Comparison of ENCODE assay signal across 1 cellular context in the genomic region with DNA sequence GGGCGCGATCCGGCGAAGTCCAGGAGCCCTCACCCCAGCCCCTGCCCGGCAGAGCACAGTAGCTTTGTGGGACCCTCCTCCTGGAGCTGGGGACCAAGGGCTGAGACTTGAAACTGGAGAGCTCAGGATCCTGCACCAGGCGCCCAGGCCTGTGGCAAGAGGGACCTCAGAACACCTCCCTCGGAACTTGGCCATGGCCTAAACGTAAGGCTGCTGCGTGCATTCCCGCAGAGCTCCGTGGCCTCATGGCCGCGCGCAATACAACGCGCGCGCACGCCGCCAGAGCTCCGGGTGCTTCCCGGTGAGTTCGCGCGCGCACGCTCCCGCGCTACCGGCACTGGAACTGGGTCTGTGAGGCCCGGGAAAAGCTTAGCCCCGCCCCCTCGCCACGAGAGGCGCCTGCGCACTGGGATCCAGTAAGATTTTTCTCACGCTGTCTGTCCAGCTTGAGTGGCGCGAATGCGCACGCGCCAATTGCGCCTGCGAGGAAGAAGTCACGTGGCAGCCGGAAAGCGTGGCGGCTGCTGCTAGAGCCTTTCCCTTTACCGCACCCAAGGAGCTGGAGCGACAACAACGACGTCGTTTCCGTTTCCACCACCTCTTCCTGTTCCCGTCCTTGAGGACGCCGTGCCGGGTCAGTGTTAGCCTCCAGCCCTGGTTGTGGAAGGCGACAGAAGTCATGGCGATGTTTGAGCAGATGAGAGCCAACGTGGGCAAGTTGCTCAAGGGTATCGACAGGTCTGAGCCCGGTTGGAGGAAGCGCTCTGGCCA.
TF ChIP-seq lines count a peak whose summit lies in the region.

A gene with protein sequence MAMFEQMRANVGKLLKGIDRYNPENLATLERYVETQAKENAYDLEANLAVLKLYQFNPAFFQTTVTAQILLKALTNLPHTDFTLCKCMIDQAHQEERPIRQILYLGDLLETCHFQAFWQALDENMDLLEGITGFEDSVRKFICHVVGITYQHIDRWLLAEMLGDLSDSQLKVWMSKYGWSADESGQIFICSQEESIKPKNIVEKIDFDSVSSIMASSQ (plus strand): TSS at position 599 of the 771 bp plus-strand sequence. CDS start 81 bp downstream, at position 680.

TF ChIP-seq in HepG2, 621 proteins besides CTCF, POLR2A, EP300 and RAD21 (continued from another document and continues in another):
- TF ChIP-seq, protein P1, sequence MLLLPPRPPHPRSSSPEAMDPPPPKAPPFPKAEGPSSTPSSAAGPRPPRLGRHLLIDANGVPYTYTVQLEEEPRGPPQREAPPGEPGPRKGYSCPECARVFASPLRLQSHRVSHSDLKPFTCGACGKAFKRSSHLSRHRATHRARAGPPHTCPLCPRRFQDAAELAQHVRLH (CRISPR knock-in tag; IDR thresholded peaks at IDR 0.05; ENCODE audit: borderline replicate concordance, low read depth), result 0 out of 2 replicates have a peak, but pooled peaks have one; percentile 21
- TF ChIP-seq TBX2 (CRISPR knock-in tag; IDR thresholded peaks at IDR 0.05; ENCODE audit: borderline replicate concordance) (peak; percentile 76), ZFP62 (CRISPR knock-in tag; IDR thresholded peaks at IDR 0.05) (no peak), ZNF572 (CRISPR knock-in tag; IDR thresholded peaks at IDR 0.05) (peak; percentile 86; the same call in 1 of the 2 replicates), ATAD3A (CRISPR knock-in tag; IDR thresholded peaks at IDR 0.05) (no peak), ARNTL (CRISPR knock-in tag; IDR thresholded peaks at IDR 0.05) (peak; percentile 81), MYC (CRISPR knock-in tag; IDR thresholded peaks at IDR 0.05; ENCODE audit: borderline replicate concordance) (peak; percentile 80; the same call in 1 of the 2 replicates), ZNF792 (CRISPR knock-in tag; IDR thresholded peaks at IDR 0.05) (peak; percentile 69; the same call in 1 of the 2 replicates), ZNF30 (CRISPR knock-in tag; IDR thresholded peaks at IDR 0.05) (no peak), ZNF670 (CRISPR knock-in tag; IDR thresholded peaks at IDR 0.05; ENCODE audit: borderline replicate concordance) (peak; percentile 26; the same call in 1 of the 2 replicates), PHF8 (CRISPR knock-in tag; IDR thresholded peaks at IDR 0.05) (peak; percentile 94), ZXDC (CRISPR knock-in tag; IDR thresholded peaks at IDR 0.05) (no peak), HNRNPL (IDR thresholded peaks at IDR 0.05; ENCODE audit: low read depth, low read length) (no peak), DZIP1 (CRISPR knock-in tag; IDR thresholded peaks at IDR 0.05) (peak; percentile 87), MIXL1 (CRISPR knock-in tag; IDR thresholded peaks at IDR 0.05) (peak; percentile 33; the same call in 1 of the 2 replicates), RBM39 (IDR thresholded peaks at IDR 0.05; ENCODE audit: low read depth, low read length, poor library complexity, severe bottlenecking) (no peak), MYPOP (CRISPR knock-in tag; IDR thresholded peaks at IDR 0.05) (no peak; the same call in 1 of the 2 replicates), TEF (CRISPR knock-in tag; IDR thresholded peaks at IDR 0.05) (no peak), KLF16 (CRISPR knock-in tag; IDR thresholded peaks at IDR 0.05) (peak in 1 of 2 experiments; percentile 50; a peak in 1 of 4 replicates), USF2 (IDR thresholded peaks at IDR 0.05; ENCODE audit: low read depth, low read length) (peak; percentile 93), USF2 (CRISPR knock-in tag; IDR thresholded peaks at IDR 0.05; ENCODE audit: borderline replicate concordance) (peak; percentile 98), ERF (CRISPR knock-in tag; IDR thresholded peaks at IDR 0.05) (peak; percentile 66; the same call in 1 of the 2 replicates), FOXO1 (CRISPR knock-in tag; IDR thresholded peaks at IDR 0.05) (peak; percentile 69; the same call in 1 of the 2 replicates), ZFP36L1 (CRISPR knock-in tag; IDR thresholded peaks at IDR 0.05) (peak; percentile 82; the same call in 1 of the 2 replicates), RBFOX2 (IDR thresholded peaks at IDR 0.05; ENCODE audit: low read depth, low read length) (peak; percentile 87), ZNF788 (CRISPR knock-in tag; IDR thresholded peaks at IDR 0.05; ENCODE audit: borderline replicate concordance) (peak; percentile 83; the same call in 1 of the 2 replicates), CREM (IDR thresholded peaks at IDR 0.05) (peak; percentile 95), CREM (CRISPR knock-in tag; IDR thresholded peaks at IDR 0.05) (no peak), SP4 (CRISPR knock-in tag; IDR thresholded peaks at IDR 0.05) (peak; percentile 73; the same call in 1 of the 2 replicates), STAT5B (CRISPR knock-in tag; IDR thresholded peaks at IDR 0.05) (0 out of 2 replicates have a peak, but pooled peaks have one; percentile 40), ZNF234 (CRISPR knock-in tag; conservative IDR thresholded peaks at IDR 0.05) (no peak), SAP130 (CRISPR knock-in tag; IDR thresholded peaks at IDR 0.05; ENCODE audit: low read depth) (peak; percentile 99), TGIF2 (CRISPR knock-in tag; IDR thresholded peaks at IDR 0.05) (peak; percentile 71; the same call in 1 of the 2 replicates), SP2 (CRISPR knock-in tag; IDR thresholded peaks at IDR 0.05) (peak; percentile 58; the same call in 1 of the 2 replicates), NFYB (CRISPR knock-in tag; IDR thresholded peaks at IDR 0.05) (peak; percentile 51; the same call in 1 of the 2 replicates), MYNN (CRISPR knock-in tag; IDR thresholded peaks at IDR 0.05; ENCODE audit: low read depth) (0 out of 2 replicates have a peak, but pooled peaks have one; percentile 32), ZNF34 (CRISPR knock-in tag; IDR thresholded peaks at IDR 0.05; ENCODE audit: borderline replicate concordance) (no peak), ZNF713 (CRISPR knock-in tag; IDR thresholded peaks at IDR 0.05) (no peak), NR2C2 (CRISPR knock-in tag; IDR thresholded peaks at IDR 0.05; ENCODE audit: borderline replicate concordance) (peak; percentile 31; the same call in 1 of the 2 replicates), MED1 (CRISPR knock-in tag; IDR thresholded peaks at IDR 0.05) (peak; percentile 35; the same call in 1 of the 2 replicates), MXI1 (IDR thresholded peaks at IDR 0.05; ENCODE audit: borderline replicate concordance, low read depth, low read length) (peak; percentile 98; the same call in 2 of the 3 replicates), NFKB2 (CRISPR knock-in tag; IDR thresholded peaks at IDR 0.05; ENCODE audit: borderline replicate concordance) (peak; percentile 72; the same call in 1 of the 2 replicates), SALL1 (CRISPR knock-in tag; IDR thresholded peaks at IDR 0.05) (peak; percentile 31; the same call in 1 of the 2 replicates), ZNF564 (CRISPR knock-in tag; IDR thresholded peaks at IDR 0.05) (peak; percentile 61; the same call in 1 of the 2 replicates), MATR3 (CRISPR knock-in tag; IDR thresholded peaks at IDR 0.05) (no peak)
- TF ChIP-seq, protein P2, sequence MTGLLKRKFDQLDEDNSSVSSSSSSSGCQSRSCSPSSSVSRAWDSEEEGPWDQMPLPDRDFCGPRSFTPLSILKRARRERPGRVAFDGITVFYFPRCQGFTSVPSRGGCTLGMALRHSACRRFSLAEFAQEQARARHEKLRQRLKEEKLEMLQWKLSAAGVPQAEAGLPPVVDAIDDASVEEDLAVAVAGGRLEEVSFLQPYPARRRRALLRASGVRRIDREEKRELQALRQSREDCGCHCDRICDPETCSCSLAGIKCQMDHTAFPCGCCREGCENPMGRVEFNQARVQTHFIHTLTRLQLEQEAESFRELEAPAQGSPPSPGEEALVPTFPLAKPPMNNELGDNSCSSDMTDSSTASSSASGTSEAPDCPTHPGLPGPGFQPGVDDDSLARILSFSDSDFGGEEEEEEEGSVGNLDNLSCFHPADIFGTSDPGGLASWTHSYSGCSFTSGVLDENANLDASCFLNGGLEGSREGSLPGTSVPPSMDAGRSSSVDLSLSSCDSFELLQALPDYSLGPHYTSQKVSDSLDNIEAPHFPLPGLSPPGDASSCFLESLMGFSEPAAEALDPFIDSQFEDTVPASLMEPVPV (CRISPR knock-in tag; IDR thresholded peaks at IDR 0.05), result peak; percentile 45; the same call in 1 of the 2 replicates
- TF ChIP-seq, protein P3, sequence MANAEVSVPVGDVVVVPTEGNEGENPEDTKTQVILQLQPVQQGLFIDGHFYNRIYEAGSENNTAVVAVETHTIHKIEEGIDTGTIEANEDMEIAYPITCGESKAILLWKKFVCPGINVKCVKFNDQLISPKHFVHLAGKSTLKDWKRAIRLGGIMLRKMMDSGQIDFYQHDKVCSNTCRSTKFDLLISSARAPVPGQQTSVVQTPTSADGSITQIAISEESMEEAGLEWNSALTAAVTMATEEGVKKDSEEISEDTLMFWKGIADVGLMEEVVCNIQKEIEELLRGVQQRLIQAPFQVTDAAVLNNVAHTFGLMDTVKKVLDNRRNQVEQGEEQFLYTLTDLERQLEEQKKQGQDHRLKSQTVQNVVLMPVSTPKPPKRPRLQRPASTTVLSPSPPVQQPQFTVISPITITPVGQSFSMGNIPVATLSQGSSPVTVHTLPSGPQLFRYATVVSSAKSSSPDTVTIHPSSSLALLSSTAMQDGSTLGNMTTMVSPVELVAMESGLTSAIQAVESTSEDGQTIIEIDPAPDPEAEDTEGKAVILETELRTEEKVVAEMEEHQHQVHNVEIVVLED (CRISPR knock-in tag; IDR thresholded peaks at IDR 0.05; ENCODE audit: borderline replicate concordance), result peak; percentile 74
